In genomic region chr20:50865114-50865513, GRCh38 we compare ENCODE assay signal across 15 cellular contexts.
DNase-seq lines count a peak whose midpoint lies in the region; ATAC-seq and TF ChIP-seq lines count a peak whose summit lies in the region.
"Had no signal": no experiment of that assay in that cellular context is flagged by ENCODE, and none has a peak within 500 bp of the region (broad histone marks: within the 10 kb centered on the region; RNA-seq: fewer than 3 reads in every experiment).

No MANE protein-coding gene starts in this region.

- H2AFZ ChIP-seq in GM23338, result no peak overlapping the region
- H2AFZ ChIP-seq: GM23248 had no signal

- H3K36me3 ChIP-seq in BLaER1 (peaks cover 86% of the 10 kb centered on the region), GM23338 (ENCODE audit: insufficient read depth) (no peaks in the 10 kb centered on the region)
- H3K36me3 ChIP-seq: BE2C had no signal

- no peaks in the 10 kb centered on the region for H3K79me2 ChIP-seq in GM23338 (replicated peaks; ENCODE audit: insufficient read depth)

- no peaks in the 10 kb centered on the region for H3K36me3 Mint-ChIP-seq in GM23338 (ENCODE audit: low read depth)
- H3K36me3 Mint-ChIP-seq in neural crest cell (ENCODE audit: low read depth), result no peaks in the 10 kb centered on the region

- H3K4me2 ChIP-seq in BLaER1, result no peak overlapping the region
- 0 out of 2 replicates have a peak overlapping the region, but pooled peaks have one; percentile 60 for H3K4me2 ChIP-seq in GM23338

- no peak overlapping the region for H3K9ac ChIP-seq in BLaER1
- H3K9ac ChIP-seq: GM23248 had no signal

- ATAC-seq in GM23338, result no peak

- H3K9me2 ChIP-seq in GM23338 (ENCODE audit: insufficient read depth), result no peaks in the 10 kb centered on the region

- peak overlapping the region; percentile 23 for H3K27ac ChIP-seq in BLaER1
- no peak overlapping the region for H3K27ac ChIP-seq in GM23338 (ENCODE audit: low read depth)
- H3K27ac ChIP-seq in RWPE1, result peak overlapping the region; percentile 69
- H3K27ac ChIP-seq: C4-2B, GM23248 had no signal

- CTCF ChIA-PET in RWPE1 (lab: Yijun Ruan, JAX), result interaction anchor here (0.9 to 2.1 kb wide), 4 partner anchors 17 to 71 kb away, joined by 3 to 7 read pairs (median 4); partner anchors contain the start of gene BCAS4

- no peak overlapping the region for H3K4me3 ChIP-seq in BLaER1
- H3K4me3 ChIP-seq in GM23338, result no peak overlapping the region
- H3K4me3 ChIP-seq: GM23248 had no signal

- peaks cover 13% of the 10 kb centered on the region for H3K27me3 Mint-ChIP-seq in GM23338 (ENCODE audit: insufficient read depth, low read depth, poor library complexity)
- no peaks in the 10 kb centered on the region for H3K27me3 Mint-ChIP-seq in neural crest cell (ENCODE audit: low read depth)
- H3K27me3 Mint-ChIP-seq: CD4-positive, alpha-beta T cell; IgD-negative memory B cell had no signal

- DNase-seq in GM23338 (ENCODE audit: low spot score) (no peak), RWPE1 (ENCODE audit: low spot score) (no peak), neural crest cell (ENCODE audit: low read depth, low spot score) (no peak), NCI-H82 (lab: John Stamatoyannopoulos, UW) (no peak), SW480 (ENCODE audit: low spot score) (no peak), SW 1271 (lab: John Stamatoyannopoulos, UW) (no peak)
- DNase-seq: ACHN; BE2C; Caco-2; CD4-positive, alpha-beta T cell; GM23248; KG1 had no signal

- POLR2A ChIA-PET in RWPE1 (lab: Yijun Ruan, JAX; ENCODE audit: low non-redundant PET), result no interaction called here

- peaks cover 35% of the 10 kb centered on the region for H3K4me1 ChIP-seq in BLaER1
- peaks cover 19% of the 10 kb centered on the region for H3K4me1 ChIP-seq in GM23338 (ENCODE audit: insufficient read depth)
- H3K4me1 ChIP-seq: BE2C had no signal

- H3K4me3 Mint-ChIP-seq in GM23338 (no peak overlapping the region), neural crest cell (no peak overlapping the region)
- H3K4me3 Mint-ChIP-seq: CD4-positive, alpha-beta T cell; IgD-negative memory B cell had no signal

- H3K4me1 Mint-ChIP-seq in GM23338 (peaks cover 38% of the 10 kb centered on the region), neural crest cell (peaks cover 11% of the 10 kb centered on the region)

- H3K27ac Mint-ChIP-seq in GM23338, result no peak overlapping the region
- H3K27ac Mint-ChIP-seq in neural crest cell (ENCODE audit: unreplicated experiment), result peak overlapping the region; percentile 35
- H3K27ac Mint-ChIP-seq: CD4-positive, alpha-beta T cell had no signal

- TF ChIP-seq CTCF in GM23338 (conservative IDR thresholded peaks at IDR 0.05; ENCODE audit: low read depth in 2 of 2) (no peak), RWPE1 (conservative IDR thresholded peaks at IDR 0.05; ENCODE audit: low read depth) (no peak), neural crest cell (conservative IDR thresholded peaks at IDR 0.05) (no peak)

- peaks cover 9% of the 10 kb centered on the region; the same call in 1 of the 2 replicates for H4K20me1 ChIP-seq in BLaER1
- H4K20me1 ChIP-seq in GM23338 (replicated peaks; ENCODE audit: insufficient read depth), result no peaks in the 10 kb centered on the region; the same call in 1 of the 2 replicates

- peaks cover 8% of the 10 kb centered on the region; the same call in 1 of the 2 replicates for H3F3A ChIP-seq in GM23338 (replicated peaks; ENCODE audit: low read depth)

- no peaks in the 10 kb centered on the region for H3K9me3 ChIP-seq in BLaER1
- H3K9me3 ChIP-seq: BE2C, Caco-2 had no signal

- H3K27me3 ChIP-seq in BLaER1 (no peaks in the 10 kb centered on the region), GM23338 (ENCODE audit: insufficient read depth) (no peaks in the 10 kb centered on the region)
- H3K27me3 ChIP-seq: BE2C had no signal

- H3K9me3 Mint-ChIP-seq in GM23338, result no peaks in the 10 kb centered on the region
- H3K9me3 Mint-ChIP-seq in neural crest cell, result no peaks in the 10 kb centered on the region
- H3K9me3 Mint-ChIP-seq: CD4-positive, alpha-beta T cell; IgD-negative memory B cell had no signal

TF ChIP-seq in GM23338, 12 proteins besides CTCF, POLR2A, EP300 and RAD21 (continues in another document):
- TF ChIP-seq CREB1 (CRISPR knock-in tag; IDR thresholded peaks at IDR 0.05; ENCODE audit: low read depth) (no peak), STAT1 (IDR thresholded peaks at IDR 0.05; ENCODE audit: unreplicated experiment) (no peak), REST (IDR thresholded peaks at IDR 0.05; ENCODE audit: unreplicated experiment) (no peak), ZNF462 (CRISPR knock-in tag; IDR thresholded peaks at IDR 0.05) (no peak), JUNB (IDR thresholded peaks at IDR 0.05; ENCODE audit: unreplicated experiment) (no peak)
